Comparison of ENCODE assay signal across 8 cellular contexts in the genomic region with DNA sequence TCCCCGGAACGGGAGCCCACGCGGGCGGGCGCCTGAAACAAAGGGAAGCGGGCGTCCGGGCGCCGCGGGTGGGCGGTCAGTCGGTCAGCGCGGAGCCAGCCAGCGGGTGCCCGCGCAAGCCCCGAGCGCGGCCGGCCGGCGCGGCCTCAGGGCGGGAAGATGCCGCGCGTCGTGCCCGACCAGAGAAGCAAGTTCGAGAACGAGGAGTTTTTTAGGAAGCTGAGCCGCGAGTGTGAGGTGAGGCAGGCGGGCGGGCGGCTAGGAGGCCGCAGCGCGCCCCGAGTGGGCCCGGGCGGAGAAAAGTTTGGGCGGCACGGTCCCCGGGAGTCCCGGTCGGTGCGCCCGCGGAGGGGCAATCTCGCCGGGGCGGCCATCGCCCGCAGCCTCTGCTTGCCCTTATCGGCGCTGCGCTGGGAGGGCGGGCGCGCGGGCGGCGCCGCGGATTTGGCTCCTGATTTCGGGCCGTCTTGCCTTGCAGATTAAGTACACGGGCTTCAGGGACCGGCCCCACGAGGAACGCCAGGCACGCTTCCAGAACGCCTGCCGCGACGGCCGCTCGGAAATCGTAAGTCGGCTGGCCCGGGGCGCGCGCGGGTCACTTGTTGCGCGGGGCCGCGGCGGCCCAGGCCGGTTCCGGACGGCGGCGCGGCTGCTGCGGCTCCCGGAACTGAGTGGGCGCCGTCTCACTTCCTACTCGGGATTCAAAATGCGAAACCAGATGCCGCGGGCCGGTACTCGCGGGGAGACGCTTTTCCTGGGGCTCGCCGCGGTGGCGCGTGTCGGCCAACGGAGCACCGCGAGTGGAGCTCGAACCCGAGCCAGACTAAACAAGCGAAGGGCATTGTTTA. TPM values are rescaled to one million over a fixed set of nuclear protein-coding genes. Genes with fewer than 3 reads are reported as not detected.
DNase-seq lines count a peak whose midpoint lies in the region; ATAC-seq and TF ChIP-seq lines count a peak whose summit lies in the region.

No MANE protein-coding gene starts in this region.

- CTCF ChIA-PET in naive thymus-derived CD4-positive, alpha-beta T cell (lab: Charles Lee): interaction anchor here (0.6 to 3.7 kb wide), 2 partner anchors 11 to 381 kb away, joined by 3 to 19 read pairs; no protein-coding TSS in a partner anchor

- H3K4me3 ChIP-seq in fibroblast of lung (replicated peaks in 1 of 4; ENCODE audit: control extremely low read depth in 1 of 4, insufficient read depth in 1 of 4, low read depth in 3 of 4, low read length in 4 of 4): peak overlapping the region; percentile 58 to 82 (median 66)
- peak overlapping the region; percentile 78 for H3K4me3 ChIP-seq in naive thymus-derived CD4-positive, alpha-beta T cell (ENCODE audit: low read length)

- no peak for TF ChIP-seq CTCF in fibroblast of lung (conservative IDR thresholded peaks at IDR 0.05 in 1 of 2, IDR thresholded peaks at IDR 0.05 in 1 of 2; ENCODE audit: low read depth in 1 of 2, low read length in 2 of 2)

- peaks cover 50% of the 10 kb centered on the region for H3K4me1 Mint-ChIP-seq in activated T-cell treated with anti-CD3 and anti-CD28 coated beads, Interleukin-2, amount 50 U/mL, for 72 hours (ENCODE audit: low read depth)
- H3K4me1 Mint-ChIP-seq in naive thymus-derived CD4-positive, alpha-beta T cell: peaks cover 21 to 58% (median 49%) of the 10 kb centered on the region in 7 donors

- H3K27me3 Mint-ChIP-seq in activated T-cell treated with anti-CD3 and anti-CD28 coated beads, Interleukin-2, amount 50 U/mL, for 72 hours (ENCODE audit: low read depth): no peaks in the 10 kb centered on the region
- H3K27me3 Mint-ChIP-seq in naive thymus-derived CD4-positive, alpha-beta T cell: no peaks in the 10 kb centered on the region

- H3K9me3 Mint-ChIP-seq in activated T-cell treated with anti-CD3 and anti-CD28 coated beads, Interleukin-2, amount 50 U/mL, for 72 hours: no peaks in the 10 kb centered on the region
- no peaks in the 10 kb centered on the region for H3K9me3 Mint-ChIP-seq in naive thymus-derived CD4-positive, alpha-beta T cell

- peak overlapping the region; percentile 91 for H3K27ac ChIP-seq in fibroblast of lung (ENCODE audit: insufficient read depth, low read length)
- H3K27ac ChIP-seq in naive thymus-derived CD4-positive, alpha-beta T cell (ENCODE audit: low read depth, low read length): peak overlapping the region; percentile 86

- H3K79me2 ChIP-seq in fibroblast of lung (ENCODE audit: control insufficient read depth, insufficient read depth, low read length): peaks cover 50% of the 10 kb centered on the region

- ATAC-seq in GM18520 (IDR thresholded peaks at IDR 0.05; ENCODE audit: unreplicated experiment): peak; percentile 27
- peak; percentile 45 for ATAC-seq in HG02678 (IDR thresholded peaks at IDR 0.05; ENCODE audit: unreplicated experiment)
- ATAC-seq in activated T-cell treated with anti-CD3 and anti-CD28 coated beads, Interleukin-2, amount 50 U/mL, for 72 hours (replicated peaks in 1 of 2): peak; percentile 36 to 53
- ATAC-seq in naive thymus-derived CD4-positive, alpha-beta T cell: peak; percentile 30

- DNase-seq in NOMO-1 treated with dmso at 0.1 percent for 144 hours (lab: John Stamatoyannopoulos, UW; ENCODE audit: unreplicated experiment) (peak; percentile 52), fibroblast of lung (ENCODE audit: low read depth in 2 of 2) (peak; percentile 54 to 62), NCI-H226 (no peak)
- DNase-seq in activated T-cell treated with anti-CD3 and anti-CD28 coated beads, Interleukin-2, amount 50 U/mL, for 72 hours: peak; percentile 71 to 72
- DNase-seq in naive thymus-derived CD4-positive, alpha-beta T cell: peak in 8 of 9 donors; percentile 45 to 76 (median 63)
- DNase-seq in stimulated activated naive CD4-positive, alpha-beta T cell (lab: John Stamatoyannopoulos, UW): peak; percentile 41 to 80 (median 66)

- no peaks in the 10 kb centered on the region for H3K27me3 ChIP-seq in fibroblast of lung (ENCODE audit: control insufficient read depth, insufficient read depth, low read length)
- no peaks in the 10 kb centered on the region for H3K27me3 ChIP-seq in naive thymus-derived CD4-positive, alpha-beta T cell (ENCODE audit: control insufficient read depth in 2 of 2, insufficient read depth in 2 of 2, low read length in 2 of 2)

- H4K20me1 ChIP-seq in fibroblast of lung (ENCODE audit: control insufficient read depth, extremely low read depth, insufficient read depth, low read length): no peaks in the 10 kb centered on the region

- H2AFZ ChIP-seq in fibroblast of lung (ENCODE audit: low read length): peak overlapping the region; percentile 54

- H3K27ac Mint-ChIP-seq in activated T-cell treated with anti-CD3 and anti-CD28 coated beads, Interleukin-2, amount 50 U/mL, for 72 hours: peak overlapping the region; percentile 61
- peak overlapping the region; percentile 69 to 92 (median 85) for H3K27ac Mint-ChIP-seq in naive thymus-derived CD4-positive, alpha-beta T cell

- peaks cover 2% of the 10 kb centered on the region for H3K36me3 ChIP-seq in fibroblast of lung (ENCODE audit: control insufficient read depth, insufficient read depth, low read length)
- no peaks in the 10 kb centered on the region for H3K36me3 ChIP-seq in naive thymus-derived CD4-positive, alpha-beta T cell (ENCODE audit: control insufficient read depth in 2 of 3, insufficient read depth in 3 of 3, low read length in 3 of 3)

- intact Hi-C loops in naive thymus-derived CD4-positive, alpha-beta T cell (cut with micrococcal nuclease): loop anchor here (1.0 to 5.0 kb wide), 12 partner anchors 11 to 332 kb away; a partner anchor contains a TSS

- peak overlapping the region; percentile 91 for H3K9ac ChIP-seq in fibroblast of lung (ENCODE audit: insufficient read depth, low read length)

- no peaks in the 10 kb centered on the region for H3K9me3 ChIP-seq in fibroblast of lung (ENCODE audit: control insufficient read depth, insufficient read depth, low read depth, low read length)
- H3K9me3 ChIP-seq in naive thymus-derived CD4-positive, alpha-beta T cell (ENCODE audit: control insufficient read depth in 2 of 3, low read length in 3 of 3): no peaks in the 10 kb centered on the region

- peaks cover 1% of the 10 kb centered on the region for H3K4me1 ChIP-seq in fibroblast of lung (ENCODE audit: control insufficient read depth, extremely low read depth, insufficient read depth, low read length)
- H3K4me1 ChIP-seq in naive thymus-derived CD4-positive, alpha-beta T cell (ENCODE audit: control insufficient read depth in 2 of 2, insufficient read depth in 2 of 2, low read length in 2 of 2): peaks cover 16 to 23% of the 10 kb centered on the region in 2 donors

- POLR2A ChIA-PET in naive thymus-derived CD4-positive, alpha-beta T cell (lab: Charles Lee): interaction anchor here (0.7 to 4.3 kb wide), 12 partner anchors 8 to 465 kb away, joined by 3 to 33 read pairs (median 3); a partner anchor contains a TSS

- H3K4me3 Mint-ChIP-seq in activated T-cell treated with anti-CD3 and anti-CD28 coated beads, Interleukin-2, amount 50 U/mL, for 72 hours: peak overlapping the region; percentile 89 to 95
- peak overlapping the region; percentile 86 to 93 (median 90) for H3K4me3 Mint-ChIP-seq in naive thymus-derived CD4-positive, alpha-beta T cell

- peaks cover 3 to 19% of the 10 kb centered on the region in 2 donors for H3K36me3 Mint-ChIP-seq in activated T-cell treated with anti-CD3 and anti-CD28 coated beads, Interleukin-2, amount 50 U/mL, for 72 hours (ENCODE audit: insufficient read depth in 2 of 2)
- peaks cover 0 to 27% (median 2%) of the 10 kb centered on the region in 5 donors for H3K36me3 Mint-ChIP-seq in naive thymus-derived CD4-positive, alpha-beta T cell

- peak overlapping the region; percentile 98 for H3K4me2 ChIP-seq in fibroblast of lung (ENCODE audit: extremely low read depth, insufficient read depth, low read length)

RNA-seq across cellular contexts. Expression of a gene that starts 0.5 kb away (rescaled TPM):
- 100 to 1,000 TPM; 106 to 133 TPM for total RNA-seq in activated T-cell treated with anti-CD3 and anti-CD28 coated beads, Interleukin-2, amount 50 U/mL, for 72 hours
- total RNA-seq in fibroblast of lung: 51.7 and 63.7 TPM in 2 replicates
- polyA plus RNA-seq in fibroblast of lung: 64.1 and 100 TPM in 2 replicates
- polyA plus RNA-seq in fibroblast of lung (2012): 35.6 and 52.9 TPM in 2 replicates
- 1.9 and 4.0 TPM in 2 replicates for polyA minus RNA-seq in fibroblast of lung (ENCODE audit: low replicate concordance)
- 100 to 1,000 TPM in 1 of 5 experiments, 10 to 100 TPM in 4; 75.4 to 223 (median 94.4) TPM for total RNA-seq in naive thymus-derived CD4-positive, alpha-beta T cell
- polyA plus RNA-seq in naive thymus-derived CD4-positive, alpha-beta T cell: 10 to 100 TPM; 53.2 to 56.3 TPM

RNA-seq across cellular contexts. Expression of a gene that starts 41.1 kb away (rescaled TPM):
- 10 to 100 TPM; 24.4 to 38.8 TPM for total RNA-seq in activated T-cell treated with anti-CD3 and anti-CD28 coated beads, Interleukin-2, amount 50 U/mL, for 72 hours
- 2.1 TPM in 2 replicates for total RNA-seq in fibroblast of lung
- polyA plus RNA-seq in fibroblast of lung: 1.3 and 2.3 TPM in 2 replicates
- polyA plus RNA-seq in fibroblast of lung (2012): 0.87 and 1.4 TPM in 2 replicates
- polyA minus RNA-seq in fibroblast of lung (ENCODE audit: low replicate concordance): 3.8 TPM in 1 of 2 replicates, not detected in the other
- total RNA-seq in naive thymus-derived CD4-positive, alpha-beta T cell: 10 to 100 TPM; 17.2 to 53.8 (median 20.8) TPM
- 1 to 10 TPM; 5.1 to 7.6 TPM for polyA plus RNA-seq in naive thymus-derived CD4-positive, alpha-beta T cell
